ENCODE assay signal across 18 cellular contexts in the genomic region with DNA sequence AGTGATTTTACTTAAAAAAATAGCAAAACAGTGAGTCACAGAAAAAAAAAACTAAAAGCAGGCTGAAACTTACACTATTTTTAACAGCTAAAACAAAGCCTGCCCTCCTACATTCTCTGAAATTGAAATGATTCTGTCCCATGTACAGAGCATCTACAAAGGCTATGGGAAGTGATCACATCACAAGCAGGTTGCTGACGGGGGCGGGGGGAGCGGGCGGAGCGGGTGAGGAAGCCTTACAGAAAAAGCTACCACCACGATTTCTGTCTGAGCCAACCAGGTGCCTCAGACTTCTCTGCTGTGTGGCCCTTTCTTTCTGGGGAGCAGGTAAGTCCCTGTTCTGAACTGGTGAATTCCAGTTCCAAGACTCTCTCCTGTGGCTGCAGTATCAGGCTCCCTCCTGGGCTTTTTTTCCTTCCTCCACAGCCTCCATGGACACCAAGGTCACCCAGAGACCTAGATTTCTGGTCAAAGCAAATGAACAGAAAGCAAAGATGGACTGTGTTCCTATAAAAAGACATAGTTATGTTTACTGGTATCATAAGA.
DNase-seq lines count a peak whose midpoint lies in the region; ATAC-seq lines count a peak whose summit lies in the region.
"Had no signal": no experiment of that assay in that cellular context is flagged by ENCODE, and none has a peak within 500 bp of the region (broad histone marks: within the 10 kb centered on the region; RNA-seq: fewer than 3 reads in every experiment).

No MANE protein-coding gene starts in this region.

- no peak overlapping the region for H3K4me3 Mint-ChIP-seq in immature natural killer cell

- H3K4me3 ChIP-seq in H7 (ENCODE audit: insufficient read depth, low read depth, low read length): no peak overlapping the region
- H3K4me3 ChIP-seq: HAP-1, MG63 had no signal

- no peaks in the 10 kb centered on the region for H3K36me3 ChIP-seq in H7 (replicated peaks; ENCODE audit: control insufficient read depth, insufficient read depth, low read length)
- H3K36me3 ChIP-seq: BE2C, HAP-1, MG63 had no signal

- peaks cover 2 to 10% (median 7%) of the 10 kb centered on the region in 3 donors for H3K27me3 Mint-ChIP-seq in immature natural killer cell (ENCODE audit: low read depth in 3 of 3)

- peaks cover 0 to 4% of the 10 kb centered on the region in 2 donors for H3K4me1 Mint-ChIP-seq in immature natural killer cell

- H3K27ac Mint-ChIP-seq in immature natural killer cell: no peak overlapping the region

- H3K27me3 ChIP-seq in H7 (ENCODE audit: control insufficient read depth, insufficient read depth, low read length): no peaks in the 10 kb centered on the region
- H3K27me3 ChIP-seq: BE2C had no signal

- H3K36me3 Mint-ChIP-seq in immature natural killer cell: no peaks in the 10 kb centered on the region

- ATAC-seq in GM19467 (IDR thresholded peaks at IDR 0.05; ENCODE audit: unreplicated experiment): no peak
- ATAC-seq: HepG2 had no signal

- peak; percentile 24 for DNase-seq in stimulated activated CD4-positive, alpha-beta T cell treated with anti-CD3 and anti-CD28 coated beads, Interleukin-12 subunit alpha, Interleukin-12 subunit beta, amount 100 ng/mL, for 4 hours
- no peak for DNase-seq in stimulated activated CD4-positive, alpha-beta T cell treated with anti-CD3 and anti-CD28 coated beads, Interleukin-1b, Interleukin-23, amount 100 ng/mL, for 48 hours
- peak; percentile 13 for DNase-seq in H7
- peak; percentile 12 to 25 for DNase-seq in activated CD4-positive, alpha-beta T cell treated with anti-CD3 and anti-CD28 coated beads, Interleukin-2, amount 50 U/mL, for 48 hours
- peak; percentile 22 to 24 for DNase-seq in stimulated activated CD4-positive, alpha-beta T cell treated with anti-CD3 and anti-CD28 coated beads, Interleukin-4, amount 100 ng/mL, for 4 hours
- no peak for DNase-seq in immature natural killer cell
- DNase-seq: BE2C, EL, MG63, NCI-H1092 treated with DMSO at 0.1 percent for 48 hours, NCI-H1694 treated with DMSO at 0.1 percent for 48 hours, NCI-H2171, NCI-H446 treated with DMSO at 0.1 percent for 48 hours, NCI-H774, SHP77 had no signal

- H3K9me3 Mint-ChIP-seq in immature natural killer cell: no peaks in the 10 kb centered on the region

Comparison
In these comparisons a context has a peak if more than half of its experiments do, and no peak if none do; other contexts are left out.
1. DNase-seq: peak in stimulated activated CD4-positive, alpha-beta T cell treated with anti-CD3 and anti-CD28 coated beads, Interleukin-12 subunit alpha, Interleukin-12 subunit beta, amount 100 ng/mL, for 4 hours (single experiment), H7 (single experiment), activated CD4-positive, alpha-beta T cell treated with anti-CD3 and anti-CD28 coated beads, Interleukin-2, amount 50 U/mL, for 48 hours (2 of 2) and stimulated activated CD4-positive, alpha-beta T cell treated with anti-CD3 and anti-CD28 coated beads, Interleukin-4, amount 100 ng/mL, for 4 hours (2 of 2); none in stimulated activated CD4-positive, alpha-beta T cell treated with anti-CD3 and anti-CD28 coated beads, Interleukin-1b, Interleukin-23, amount 100 ng/mL, for 48 hours (single experiment) and immature natural killer cell (0 of 3).